ENCODE assay signal across 1 cellular context in the genomic region with DNA sequence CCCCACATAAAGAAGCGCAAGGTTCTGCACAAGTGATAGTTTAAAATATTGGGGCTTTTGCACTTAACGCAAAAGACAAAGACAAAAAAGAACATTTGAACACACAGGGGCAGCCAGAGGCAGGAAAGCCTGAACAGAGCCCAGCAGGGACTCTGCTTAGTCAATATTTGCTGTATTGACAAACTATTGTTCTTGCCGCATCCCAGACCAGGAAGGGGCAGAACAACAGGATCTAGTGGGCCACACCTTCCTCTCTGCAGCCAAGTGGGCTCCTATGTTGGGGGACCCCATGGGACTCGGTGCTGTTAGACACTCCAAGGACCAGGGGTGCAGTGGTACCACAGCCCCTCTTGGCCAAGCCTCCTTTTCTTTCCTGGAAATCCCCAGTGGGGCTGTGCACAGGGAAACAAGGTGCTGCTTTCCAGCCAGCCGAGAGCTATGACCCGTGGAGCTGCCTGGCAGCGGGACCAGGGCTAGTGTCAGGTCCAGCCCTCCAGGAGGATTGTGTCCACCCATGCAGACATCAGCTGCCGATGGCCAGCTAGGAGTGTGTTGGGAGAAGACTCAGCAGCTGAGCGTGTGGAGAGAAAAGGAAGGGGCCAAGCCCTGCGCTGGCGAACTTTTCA.
TF ChIP-seq lines count a peak whose summit lies in the region.

No MANE protein-coding gene starts in this region.

TF ChIP-seq in SK-N-SH treated with all-trans-retinoic acid at 6 μM for 48 hours, 23 proteins besides CTCF, POLR2A, EP300 and RAD21 (continued from another document):
- TF ChIP-seq ISL1 (CRISPR knock-in tag; IDR thresholded peaks at IDR 0.05) (no peak), RARB (CRISPR knock-in tag; IDR thresholded peaks at IDR 0.05) (no peak), TOX (CRISPR knock-in tag; IDR thresholded peaks at IDR 0.05; ENCODE audit: borderline replicate concordance) (no peak), ZNF565 (CRISPR knock-in tag; conservative IDR thresholded peaks at IDR 0.05; ENCODE audit: low read depth) (no peak), TCF4 (CRISPR knock-in tag; IDR thresholded peaks at IDR 0.05; ENCODE audit: borderline replicate concordance) (no peak)
- TF ChIP-seq, protein P1, sequence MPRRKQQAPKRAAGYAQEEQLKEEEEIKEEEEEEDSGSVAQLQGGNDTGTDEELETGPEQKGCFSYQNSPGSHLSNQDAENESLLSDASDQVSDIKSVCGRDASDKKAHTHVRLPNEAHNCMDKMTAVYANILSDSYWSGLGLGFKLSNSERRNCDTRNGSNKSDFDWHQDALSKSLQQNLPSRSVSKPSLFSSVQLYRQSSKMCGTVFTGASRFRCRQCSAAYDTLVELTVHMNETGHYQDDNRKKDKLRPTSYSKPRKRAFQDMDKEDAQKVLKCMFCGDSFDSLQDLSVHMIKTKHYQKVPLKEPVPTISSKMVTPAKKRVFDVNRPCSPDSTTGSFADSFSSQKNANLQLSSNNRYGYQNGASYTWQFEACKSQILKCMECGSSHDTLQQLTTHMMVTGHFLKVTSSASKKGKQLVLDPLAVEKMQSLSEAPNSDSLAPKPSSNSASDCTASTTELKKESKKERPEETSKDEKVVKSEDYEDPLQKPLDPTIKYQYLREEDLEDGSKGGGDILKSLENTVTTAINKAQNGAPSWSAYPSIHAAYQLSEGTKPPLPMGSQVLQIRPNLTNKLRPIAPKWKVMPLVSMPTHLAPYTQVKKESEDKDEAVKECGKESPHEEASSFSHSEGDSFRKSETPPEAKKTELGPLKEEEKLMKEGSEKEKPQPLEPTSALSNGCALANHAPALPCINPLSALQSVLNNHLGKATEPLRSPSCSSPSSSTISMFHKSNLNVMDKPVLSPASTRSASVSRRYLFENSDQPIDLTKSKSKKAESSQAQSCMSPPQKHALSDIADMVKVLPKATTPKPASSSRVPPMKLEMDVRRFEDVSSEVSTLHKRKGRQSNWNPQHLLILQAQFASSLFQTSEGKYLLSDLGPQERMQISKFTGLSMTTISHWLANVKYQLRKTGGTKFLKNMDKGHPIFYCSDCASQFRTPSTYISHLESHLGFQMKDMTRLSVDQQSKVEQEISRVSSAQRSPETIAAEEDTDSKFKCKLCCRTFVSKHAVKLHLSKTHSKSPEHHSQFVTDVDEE (CRISPR knock-in tag; IDR thresholded peaks at IDR 0.05): no peak
- TF ChIP-seq, protein P2, sequence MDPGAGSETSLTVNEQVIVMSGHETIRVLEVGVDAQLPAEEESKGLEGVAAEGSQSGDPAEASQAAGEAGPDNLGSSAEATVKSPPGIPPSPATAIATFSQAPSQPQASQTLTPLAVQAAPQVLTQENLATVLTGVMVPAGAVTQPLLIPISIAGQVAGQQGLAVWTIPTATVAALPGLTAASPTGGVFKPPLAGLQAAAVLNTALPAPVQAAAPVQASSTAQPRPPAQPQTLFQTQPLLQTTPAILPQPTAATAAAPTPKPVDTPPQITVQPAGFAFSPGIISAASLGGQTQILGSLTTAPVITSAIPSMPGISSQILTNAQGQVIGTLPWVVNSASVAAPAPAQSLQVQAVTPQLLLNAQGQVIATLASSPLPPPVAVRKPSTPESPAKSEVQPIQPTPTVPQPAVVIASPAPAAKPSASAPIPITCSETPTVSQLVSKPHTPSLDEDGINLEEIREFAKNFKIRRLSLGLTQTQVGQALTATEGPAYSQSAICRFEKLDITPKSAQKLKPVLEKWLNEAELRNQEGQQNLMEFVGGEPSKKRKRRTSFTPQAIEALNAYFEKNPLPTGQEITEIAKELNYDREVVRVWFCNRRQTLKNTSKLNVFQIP (CRISPR knock-in tag; IDR thresholded peaks at IDR 0.05; ENCODE audit: borderline replicate concordance, low read depth): no peak
TF ChIP-seq in SK-N-SH treated with all-trans-retinoic acid at 6 μM for 48 hours: peak in this region for 0.
